Comparison of ENCODE assay signal across 8 cellular contexts in genomic region chr2:148658807-148659722, GRCh38. TPM values are rescaled to one million over a fixed set of nuclear protein-coding genes. Genes with fewer than 3 reads are reported as not detected.
DNase-seq lines count a peak whose midpoint lies in the region; ATAC-seq, FAIRE-seq and TF ChIP-seq lines count a peak whose summit lies in the region.

No MANE protein-coding gene starts in this region.

- no peak overlapping the region for H3K4me3 ChIP-seq in choroid plexus epithelial cell (ENCODE audit: low read depth, low read length)

- no peak for DNase-seq in H54 (ENCODE audit: insufficient read length, low spot score)
- peak; percentile 84 for DNase-seq in M059J (ENCODE audit: low read depth)
- DNase-seq in choroid plexus epithelial cell (ENCODE audit: low read depth) = peak; percentile 70
- DNase-seq in HuH-7.5 (ENCODE audit: low spot score) = no peak
- no peak for DNase-seq in HUDEP-2 (lab: John Stamatoyannopoulos, UW; ENCODE audit: unreplicated experiment in 76 of 76)
- DNase-seq in KG1 (lab: John Stamatoyannopoulos, UW) = no peak
- DNase-seq in OCI-M2 (lab: John Stamatoyannopoulos, UW; ENCODE audit: unreplicated experiment) = no peak

- TF ChIP-seq CTCF in choroid plexus epithelial cell (conservative IDR thresholded peaks at IDR 0.05; ENCODE audit: low read depth, low read length) = no peak

- no peak for TF ChIP-seq POLR2A in H54 (IDR thresholded peaks at IDR 0.05; ENCODE audit: low read depth, low read length)

- peak; percentile 89 for FAIRE-seq in H54 (lab: Jason Lieb, UNC)

- ATAC-seq in GM18517 (IDR thresholded peaks at IDR 0.05; ENCODE audit: unreplicated experiment) = peak; percentile 92

RNA-seq across cellular contexts. Expression of gene EPC2, which starts 14.5 kb away (rescaled TPM):
- 8.2 and 14.6 TPM in 2 replicates for total RNA-seq in M059J (2014; rRNA removed; shearing (Covaris generic))

Comparison
In these comparisons a context has a peak if more than half of its experiments do, and no peak if none do; other contexts are left out.
1. DNase-seq: peak in M059J (single experiment) and choroid plexus epithelial cell (single experiment); none in H54 (single experiment), HuH-7.5 (single experiment), HUDEP-2 (0 of 76), KG1 (single experiment) and OCI-M2 (single experiment).